ENCODE assay signal across 1 cellular context in the genomic region with DNA sequence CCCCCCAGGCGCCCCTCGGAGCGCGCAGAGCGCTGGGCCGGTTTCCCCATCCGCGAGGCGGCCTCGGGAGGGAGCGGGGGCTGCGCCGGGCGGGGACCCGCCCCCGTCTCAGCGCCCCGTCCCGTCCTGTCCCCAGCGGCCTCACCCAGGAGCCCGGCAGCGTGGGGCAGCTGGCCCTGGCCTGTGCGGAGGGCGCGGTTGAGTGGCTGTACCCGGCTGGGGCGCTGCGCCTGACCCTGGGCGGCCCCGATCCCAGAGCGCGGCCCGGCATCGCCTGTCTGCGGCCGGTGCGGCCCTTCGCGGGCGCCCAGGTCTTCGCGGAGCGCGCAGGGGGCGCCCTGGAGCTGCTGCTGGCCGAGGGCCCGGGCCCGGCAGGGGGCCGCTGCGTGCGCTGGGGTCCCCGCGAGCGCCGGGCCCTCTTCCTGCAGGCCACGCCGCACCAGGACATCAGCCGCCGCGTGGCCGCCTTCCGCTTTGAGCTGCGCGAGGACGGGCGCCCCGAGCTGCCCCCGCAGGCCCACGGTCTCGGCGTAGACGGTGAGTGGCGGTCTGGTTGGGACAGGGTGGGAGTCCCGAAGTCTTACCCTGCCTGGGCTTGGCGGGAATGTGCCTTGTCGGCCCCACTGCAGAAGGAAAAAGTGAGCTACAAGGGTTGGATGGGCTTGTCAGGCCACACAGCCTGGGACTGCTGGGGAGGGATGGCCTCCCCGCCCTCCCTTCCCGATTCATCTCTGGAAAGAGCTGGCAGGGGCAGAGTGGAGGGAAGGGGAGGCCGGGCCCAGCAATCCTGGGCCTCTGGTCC.
TF ChIP-seq lines count a peak whose summit lies in the region.

No MANE protein-coding gene starts in this region.

TF ChIP-seq in K562, 482 proteins besides CTCF, POLR2A, EP300 and RAD21 (continued from another document and continues in another):
- no peak for TF ChIP-seq HNRNPL (IDR thresholded peaks at IDR 0.05; ENCODE audit: low read depth, low read length)
- TF ChIP-seq MCM3 (IDR thresholded peaks at IDR 0.05): no peak
- no peak for TF ChIP-seq KHSRP (IDR thresholded peaks at IDR 0.05)
- peak; percentile 24 for TF ChIP-seq HNRNPLL (IDR thresholded peaks at IDR 0.05; ENCODE audit: low read depth, low read length, poor library complexity, severe bottlenecking)
- TF ChIP-seq SIN3B (IDR thresholded peaks at IDR 0.05; ENCODE audit: low read depth): peak; percentile 8; the same call in 1 of the 2 replicates
- no peak for TF ChIP-seq ZNF347 (CRISPR knock-in tag; IDR thresholded peaks at IDR 0.05; ENCODE audit: low read depth)
- no peak for TF ChIP-seq HNRNPUL1 (IDR thresholded peaks at IDR 0.05; ENCODE audit: low read length)
- no peak for TF ChIP-seq CBFB (CRISPR knock-in tag; IDR thresholded peaks at IDR 0.05)
- no peak for TF ChIP-seq DDX20 (tag; IDR thresholded peaks at IDR 0.05; ENCODE audit: low read depth)
- no peak for TF ChIP-seq CCNT2 (IDR thresholded peaks at IDR 0.05; ENCODE audit: borderline replicate concordance, extremely low read depth, insufficient read length, low read depth, low read length)
- TF ChIP-seq FOSL1 (tag; conservative IDR thresholded peaks at IDR 0.05): no peak
- TF ChIP-seq ZNF57 (CRISPR knock-in tag; IDR thresholded peaks at IDR 0.05): no peak
- TF ChIP-seq, protein P1, sequence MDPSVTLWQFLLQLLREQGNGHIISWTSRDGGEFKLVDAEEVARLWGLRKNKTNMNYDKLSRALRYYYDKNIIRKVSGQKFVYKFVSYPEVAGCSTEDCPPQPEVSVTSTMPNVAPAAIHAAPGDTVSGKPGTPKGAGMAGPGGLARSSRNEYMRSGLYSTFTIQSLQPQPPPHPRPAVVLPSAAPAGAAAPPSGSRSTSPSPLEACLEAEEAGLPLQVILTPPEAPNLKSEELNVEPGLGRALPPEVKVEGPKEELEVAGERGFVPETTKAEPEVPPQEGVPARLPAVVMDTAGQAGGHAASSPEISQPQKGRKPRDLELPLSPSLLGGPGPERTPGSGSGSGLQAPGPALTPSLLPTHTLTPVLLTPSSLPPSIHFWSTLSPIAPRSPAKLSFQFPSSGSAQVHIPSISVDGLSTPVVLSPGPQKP (CRISPR knock-in tag; IDR thresholded peaks at IDR 0.05): no peak
- TF ChIP-seq NONO (IDR thresholded peaks at IDR 0.05; ENCODE audit: low read depth in 2 of 2, low read length in 1 of 2): peak in 1 of 2 experiments; percentile 26; a peak in 1 of 4 replicates
- TF ChIP-seq, protein P2, sequence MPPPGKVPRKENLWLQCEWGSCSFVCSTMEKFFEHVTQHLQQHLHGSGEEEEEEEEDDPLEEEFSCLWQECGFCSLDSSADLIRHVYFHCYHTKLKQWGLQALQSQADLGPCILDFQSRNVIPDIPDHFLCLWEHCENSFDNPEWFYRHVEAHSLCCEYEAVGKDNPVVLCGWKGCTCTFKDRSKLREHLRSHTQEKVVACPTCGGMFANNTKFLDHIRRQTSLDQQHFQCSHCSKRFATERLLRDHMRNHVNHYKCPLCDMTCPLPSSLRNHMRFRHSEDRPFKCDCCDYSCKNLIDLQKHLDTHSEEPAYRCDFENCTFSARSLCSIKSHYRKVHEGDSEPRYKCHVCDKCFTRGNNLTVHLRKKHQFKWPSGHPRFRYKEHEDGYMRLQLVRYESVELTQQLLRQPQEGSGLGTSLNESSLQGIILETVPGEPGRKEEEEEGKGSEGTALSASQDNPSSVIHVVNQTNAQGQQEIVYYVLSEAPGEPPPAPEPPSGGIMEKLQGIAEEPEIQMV (tag; conservative IDR thresholded peaks at IDR 0.05; ENCODE audit: low read depth): no peak
- TF ChIP-seq, protein P3, sequence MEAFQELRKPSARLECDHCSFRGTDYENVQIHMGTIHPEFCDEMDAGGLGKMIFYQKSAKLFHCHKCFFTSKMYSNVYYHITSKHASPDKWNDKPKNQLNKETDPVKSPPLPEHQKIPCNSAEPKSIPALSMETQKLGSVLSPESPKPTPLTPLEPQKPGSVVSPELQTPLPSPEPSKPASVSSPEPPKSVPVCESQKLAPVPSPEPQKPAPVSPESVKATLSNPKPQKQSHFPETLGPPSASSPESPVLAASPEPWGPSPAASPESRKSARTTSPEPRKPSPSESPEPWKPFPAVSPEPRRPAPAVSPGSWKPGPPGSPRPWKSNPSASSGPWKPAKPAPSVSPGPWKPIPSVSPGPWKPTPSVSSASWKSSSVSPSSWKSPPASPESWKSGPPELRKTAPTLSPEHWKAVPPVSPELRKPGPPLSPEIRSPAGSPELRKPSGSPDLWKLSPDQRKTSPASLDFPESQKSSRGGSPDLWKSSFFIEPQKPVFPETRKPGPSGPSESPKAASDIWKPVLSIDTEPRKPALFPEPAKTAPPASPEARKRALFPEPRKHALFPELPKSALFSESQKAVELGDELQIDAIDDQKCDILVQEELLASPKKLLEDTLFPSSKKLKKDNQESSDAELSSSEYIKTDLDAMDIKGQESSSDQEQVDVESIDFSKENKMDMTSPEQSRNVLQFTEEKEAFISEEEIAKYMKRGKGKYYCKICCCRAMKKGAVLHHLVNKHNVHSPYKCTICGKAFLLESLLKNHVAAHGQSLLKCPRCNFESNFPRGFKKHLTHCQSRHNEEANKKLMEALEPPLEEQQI (IDR thresholded peaks at IDR 0.05): no peak
- no peak for TF ChIP-seq MED1 (CRISPR knock-in tag; IDR thresholded peaks at IDR 0.05; ENCODE audit: borderline replicate concordance)
- no peak for TF ChIP-seq ZNF583 (CRISPR knock-in tag; IDR thresholded peaks at IDR 0.05)
- no peak for TF ChIP-seq PURB (CRISPR knock-in tag; IDR thresholded peaks at IDR 0.05; ENCODE audit: low read depth)
- TF ChIP-seq HIVEP1 (CRISPR knock-in tag; IDR thresholded peaks at IDR 0.05): no peak
- TF ChIP-seq CAMTA2 (CRISPR knock-in tag; conservative IDR thresholded peaks at IDR 0.05): no peak
- no peak for TF ChIP-seq ILK (tag; IDR thresholded peaks at IDR 0.05; ENCODE audit: borderline replicate concordance, low read depth)
- TF ChIP-seq HMG20B (CRISPR knock-in tag; IDR thresholded peaks at IDR 0.05): no peak
- peak; percentile 96 for TF ChIP-seq CTBP1 (IDR thresholded peaks at IDR 0.05; ENCODE audit: borderline replicate concordance)
- 0 out of 2 replicates have a peak, but pooled peaks have one; percentile 11 for TF ChIP-seq RBFOX2 (IDR thresholded peaks at IDR 0.05; ENCODE audit: low read depth, low read length)
- no peak for TF ChIP-seq CHCHD3 (CRISPR knock-in tag; IDR thresholded peaks at IDR 0.05)
- TF ChIP-seq PHF21A (IDR thresholded peaks at IDR 0.05; ENCODE audit: borderline replicate concordance, low read depth): peak; percentile 33; the same call in 1 of the 2 replicates
- no peak for TF ChIP-seq GMEB1 (CRISPR knock-in tag; IDR thresholded peaks at IDR 0.05)
- TF ChIP-seq RCOR1 (IDR thresholded peaks at IDR 0.05; ENCODE audit: borderline replicate concordance in 1 of 2, low read depth in 2 of 2, low read length in 2 of 2): 0 out of 4 replicates have a peak, but pooled peaks of 1 of the 2 experiments have one; percentile 4
- no peak for TF ChIP-seq NCOA2 (IDR thresholded peaks at IDR 0.05; ENCODE audit: partially characterized antibody in 2 of 2)
- no peak for TF ChIP-seq CLOCK (CRISPR knock-in tag; IDR thresholded peaks at IDR 0.05; ENCODE audit: borderline replicate concordance)
- TF ChIP-seq HMGN3 (IDR thresholded peaks at IDR 0.05; ENCODE audit: borderline replicate concordance, extremely low read depth, insufficient read length, low read depth, low read length): no peak
- TF ChIP-seq MBD2 (IDR thresholded peaks at IDR 0.05; ENCODE audit: borderline replicate concordance, low read depth): no peak
- no peak for TF ChIP-seq BDP1 (IDR thresholded peaks at IDR 0.05; ENCODE audit: insufficient read depth, insufficient read length)
- no peak for TF ChIP-seq CREM (IDR thresholded peaks at IDR 0.05; ENCODE audit: low read depth)
- no peak for TF ChIP-seq ZNF655 (CRISPR knock-in tag; IDR thresholded peaks at IDR 0.05)
- TF ChIP-seq DLX4 (CRISPR knock-in tag; IDR thresholded peaks at IDR 0.05): no peak
- TF ChIP-seq YY1 (IDR thresholded peaks at IDR 0.05; ENCODE audit: borderline replicate concordance in 1 of 3, control insufficient read depth in 1 of 3, extremely low read depth in 1 of 3, insufficient read depth in 3 of 3, insufficient read length in 1 of 3, insufficient replicate concordance in 2 of 3, low read depth in 1 of 3, low read length in 2 of 3): peak in 1 of 3 experiments; percentile 34
- TF ChIP-seq ZNF41 (CRISPR knock-in tag; conservative IDR thresholded peaks at IDR 0.05): no peak
- TF ChIP-seq ZNF717 (CRISPR knock-in tag; IDR thresholded peaks at IDR 0.05): no peak
- peak; percentile 10; the same call in 1 of the 2 replicates for TF ChIP-seq VEZF1 (CRISPR knock-in tag; IDR thresholded peaks at IDR 0.05)
- no peak for TF ChIP-seq FOXJ2 (tag; IDR thresholded peaks at IDR 0.05)
- TF ChIP-seq ETV5 (CRISPR knock-in tag; IDR thresholded peaks at IDR 0.05; ENCODE audit: low read depth): no peak
- TF ChIP-seq, protein P4, sequence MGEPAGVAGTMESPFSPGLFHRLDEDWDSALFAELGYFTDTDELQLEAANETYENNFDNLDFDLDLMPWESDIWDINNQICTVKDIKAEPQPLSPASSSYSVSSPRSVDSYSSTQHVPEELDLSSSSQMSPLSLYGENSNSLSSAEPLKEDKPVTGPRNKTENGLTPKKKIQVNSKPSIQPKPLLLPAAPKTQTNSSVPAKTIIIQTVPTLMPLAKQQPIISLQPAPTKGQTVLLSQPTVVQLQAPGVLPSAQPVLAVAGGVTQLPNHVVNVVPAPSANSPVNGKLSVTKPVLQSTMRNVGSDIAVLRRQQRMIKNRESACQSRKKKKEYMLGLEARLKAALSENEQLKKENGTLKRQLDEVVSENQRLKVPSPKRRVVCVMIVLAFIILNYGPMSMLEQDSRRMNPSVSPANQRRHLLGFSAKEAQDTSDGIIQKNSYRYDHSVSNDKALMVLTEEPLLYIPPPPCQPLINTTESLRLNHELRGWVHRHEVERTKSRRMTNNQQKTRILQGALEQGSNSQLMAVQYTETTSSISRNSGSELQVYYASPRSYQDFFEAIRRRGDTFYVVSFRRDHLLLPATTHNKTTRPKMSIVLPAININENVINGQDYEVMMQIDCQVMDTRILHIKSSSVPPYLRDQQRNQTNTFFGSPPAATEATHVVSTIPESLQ (CRISPR knock-in tag; IDR thresholded peaks at IDR 0.05): no peak
- TF ChIP-seq HEY1 (CRISPR knock-in tag; IDR thresholded peaks at IDR 0.05; ENCODE audit: borderline replicate concordance): no peak
- peak; percentile 48; the same call in 1 of the 2 replicates for TF ChIP-seq KLF13 (tag; IDR thresholded peaks at IDR 0.05; ENCODE audit: borderline replicate concordance, low read depth)
- no peak for TF ChIP-seq FOXJ3 (CRISPR knock-in tag; IDR thresholded peaks at IDR 0.05)
